21 cellular contexts compared by ENCODE assay signal in the genomic region with DNA sequence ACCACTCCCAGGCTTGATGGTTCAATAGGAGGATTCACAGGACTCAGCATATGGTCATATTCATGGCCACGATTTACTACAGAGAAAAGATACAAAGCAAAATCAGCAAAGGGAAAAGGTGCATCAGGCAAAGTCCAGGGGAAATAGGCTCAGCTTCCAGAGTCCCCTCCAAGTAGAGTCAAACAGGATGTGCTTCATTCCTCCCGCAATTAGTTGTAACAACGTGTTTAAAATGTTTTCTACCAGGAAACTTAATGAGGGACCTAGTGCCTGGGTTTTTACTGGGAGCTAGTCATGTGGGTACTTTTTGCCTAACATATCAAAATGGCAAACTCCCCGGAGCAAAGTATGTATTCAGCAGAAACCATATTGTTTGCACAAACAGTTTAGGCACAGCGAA. TPM values are rescaled to one million over a fixed set of nuclear protein-coding genes. Genes with fewer than 3 reads are reported as not detected.
DNase-seq lines count a peak whose midpoint lies in the region; TF ChIP-seq lines count a peak whose summit lies in the region.
"Had no signal": no experiment of that assay in that cellular context is flagged by ENCODE, and none has a peak within 500 bp of the region (broad histone marks: within the 10 kb centered on the region; RNA-seq: fewer than 3 reads in every experiment).

No MANE protein-coding gene starts in this region.

- CTCF ChIA-PET in A673 (lab: Charles Lee): no interaction called here

- H3K36me3 ChIP-seq in A673 (ENCODE audit: insufficient read depth, low read length, poor library complexity, severe bottlenecking): peaks cover 11% of the 10 kb centered on the region
- H3K36me3 ChIP-seq in adrenal gland (replicated peaks in 1 of 2): peaks cover 0 to 9% of the 10 kb centered on the region in 2 donors
- peaks cover 0 to 64% (median 35%) of the 10 kb centered on the region in 4 donors for H3K36me3 ChIP-seq in stomach
- H3K36me3 ChIP-seq in GM23248 (ENCODE audit: low read depth): no peaks in the 10 kb centered on the region

- no peaks in the 10 kb centered on the region for H3F3A ChIP-seq in GM23248 (ENCODE audit: insufficient read depth)

- TF ChIP-seq EP300 in stomach (IDR thresholded peaks at IDR 0.05): no peak

- peaks cover 14% of the 10 kb centered on the region for H3K4me1 ChIP-seq in A673 (ENCODE audit: insufficient read depth, low read length, poor library complexity, severe bottlenecking)
- peaks cover 23 to 31% of the 10 kb centered on the region in 2 donors for H3K4me1 ChIP-seq in adrenal gland (replicated peaks in 1 of 2)
- peaks cover 4 to 9% (median 6%) of the 10 kb centered on the region in 4 donors for H3K4me1 ChIP-seq in stomach
- no peaks in the 10 kb centered on the region for H3K4me1 ChIP-seq in GM23248 (ENCODE audit: insufficient read depth)

- DNase-seq in NCI-H748 (lab: John Stamatoyannopoulos, UW; ENCODE audit: unreplicated experiment) (peak; percentile 17), NCI-H748 treated with DMSO at 0.1 percent for 48 hours (lab: John Stamatoyannopoulos, UW) (no peak), A673 (ENCODE audit: low spot score) (no peak), adrenal gland (no peak), nephron progenitor cell (no peak), stomach (no peak), GM23248 (no peak)
- DNase-seq in stimulated activated CD4-positive, alpha-beta T cell treated with anti-CD3 and anti-CD28 coated beads, Interleukin-12 subunit alpha, Interleukin-12 subunit beta, amount 100 ng/mL, for 4 hours: no peak
- DNase-seq: ACHN; AML-193; BE2C; CD4-positive, alpha-beta T cell; DMS 273 treated with DMSO at 0.1 percent for 48 hours; DMS79 treated with DMSO at 0.1 percent for 48 hours; GF-D8; H7; HCEC 1CT had no signal

- H3K27ac ChIP-seq in A673 (ENCODE audit: low read depth, low read length, poor library complexity, severe bottlenecking): peak overlapping the region; percentile 23
- peak overlapping the region; percentile 63 to 94 (median 82) for H3K27ac ChIP-seq in adrenal gland
- H3K27ac ChIP-seq in stomach: no peak overlapping the region
- H3K27ac ChIP-seq in GM23248: no peak overlapping the region
- H3K27ac ChIP-seq: 22Rv1; BLaER1 treated with 17β-estradiol and CSF1 and Interleukin-3, amounts not matched to agents 10 nM and 100 nM had no signal

- no peak overlapping the region for H3K9ac ChIP-seq in GM23248
- H3K9ac ChIP-seq: BLaER1 treated with 17β-estradiol and CSF1 and Interleukin-3, amounts not matched to agents 10 nM and 100 nM had no signal

- no peak overlapping the region for H2AFZ ChIP-seq in GM23248

- no TSS peak for BruUV-seq in A673 (replicated peaks; lab: Mats Ljungman, UMichigan)

- H3K9me3 Mint-ChIP-seq in nephron progenitor cell: no peaks in the 10 kb centered on the region
- H3K9me3 Mint-ChIP-seq: CD4-positive, alpha-beta T cell; CD8-positive, alpha-beta memory T cell had no signal

- H3K4me3 ChIP-seq in A673 (ENCODE audit: low read depth, low read length, poor library complexity, severe bottlenecking): no peak overlapping the region
- H3K4me3 ChIP-seq in adrenal gland: no peak overlapping the region
- no peak overlapping the region for H3K4me3 ChIP-seq in stomach
- H3K4me3 ChIP-seq in GM23248: no peak overlapping the region
- H3K4me3 ChIP-seq: BLaER1 treated with 17β-estradiol and CSF1 and Interleukin-3, amounts not matched to agents 10 nM and 100 nM had no signal

- peaks cover 6% of the 10 kb centered on the region for H3K27me3 Mint-ChIP-seq in nephron progenitor cell (ENCODE audit: low read depth, poor library complexity)
- H3K27me3 Mint-ChIP-seq: CD4-positive, alpha-beta T cell had no signal

- H3K27me3 ChIP-seq in A673 (replicated peaks; ENCODE audit: insufficient read depth, low read depth, low read length, poor library complexity) (no peaks in the 10 kb centered on the region), adrenal gland (no peaks in the 10 kb centered on the region), stomach (no peaks in the 10 kb centered on the region), GM23248 (replicated peaks; ENCODE audit: insufficient read depth) (no peaks in the 10 kb centered on the region)
- H3K27me3 ChIP-seq: BE2C; BLaER1 treated with 17β-estradiol and CSF1 and Interleukin-3, amounts not matched to agents 10 nM and 100 nM had no signal

- H3K36me3 Mint-ChIP-seq in nephron progenitor cell (ENCODE audit: low read depth): peaks cover 54% of the 10 kb centered on the region

- TF ChIP-seq POLR2A in adrenal gland (IDR thresholded peaks at IDR 0.05): no peak
- TF ChIP-seq POLR2A in stomach (IDR thresholded peaks at IDR 0.05): no peak

- H3K79me2 ChIP-seq in GM23248 (ENCODE audit: insufficient read depth): no peaks in the 10 kb centered on the region

- H3K27ac Mint-ChIP-seq in nephron progenitor cell: peak overlapping the region; percentile 4
- H3K27ac Mint-ChIP-seq: CD4-positive, alpha-beta T cell had no signal

- H3K9me2 ChIP-seq in GM23248 (ENCODE audit: insufficient read depth): no peaks in the 10 kb centered on the region

- in situ Hi-C loops in GM23248 (cut with MboI): no loop called here

- H3K4me1 Mint-ChIP-seq in nephron progenitor cell: peaks cover 30% of the 10 kb centered on the region
- H3K4me1 Mint-ChIP-seq: CD14-positive monocyte had no signal

- H4K20me1 ChIP-seq in GM23248 (ENCODE audit: insufficient read depth): no peaks in the 10 kb centered on the region

- no peaks in the 10 kb centered on the region for H3K9me3 ChIP-seq in A673 (ENCODE audit: low read depth, low read length, poor library complexity, severe bottlenecking)
- H3K9me3 ChIP-seq in adrenal gland (replicated peaks in 1 of 3): no peaks in the 10 kb centered on the region
- no peaks in the 10 kb centered on the region for H3K9me3 ChIP-seq in stomach
- H3K9me3 ChIP-seq in GM23248 (ENCODE audit: low read depth): no peaks in the 10 kb centered on the region
- H3K9me3 ChIP-seq: BE2C; BLaER1 treated with 17β-estradiol and CSF1 and Interleukin-3, amounts not matched to agents 10 nM and 100 nM had no signal

- intact Hi-C loops in A673 (cut with micrococcal nuclease; ENCODE audit: unreplicated experiment) (no loop called here), adrenal gland (cut with DNase I) (no loop called here), stomach (cut with DNase I; ENCODE audit: low total_unique reads) (no loop called here)

- POLR2A ChIA-PET in A673 (lab: Charles Lee; ENCODE audit: low non-redundant PET): no interaction called here

- 43 to 68% (median 61%) methylated on average over 5 of the region's 5 CpGs for WGBS in adrenal gland, 4 donors
- WGBS in stomach, 5 donors: 73 to 84% (median 78%) methylated on average over 5 of the region's 5 CpGs
- WGBS in GM23248 (ENCODE audit: low coverage in 1 of 2, low lambda C conversion rate in 2 of 2, missing lambda C conversion rate in 2 of 2), 2 experiments: 93 to 94% methylated on average over 5 of the region's 5 CpGs

- no peak for TF ChIP-seq CTCF in A673 (conservative IDR thresholded peaks at IDR 0.05; ENCODE audit: low read depth, low read length)
- TF ChIP-seq CTCF in adrenal gland (IDR thresholded peaks at IDR 0.05): no peak
- TF ChIP-seq CTCF in nephron progenitor cell (IDR thresholded peaks at IDR 0.05): no peak
- no peak for TF ChIP-seq CTCF in stomach (IDR thresholded peaks at IDR 0.05)

- no peak overlapping the region for H3K4me2 ChIP-seq in GM23248 (ENCODE audit: unreplicated experiment)
- H3K4me2 ChIP-seq: BLaER1 treated with 17β-estradiol and CSF1 and Interleukin-3, amounts not matched to agents 10 nM and 100 nM had no signal

- H3K4me3 Mint-ChIP-seq in nephron progenitor cell: no peak overlapping the region
- H3K4me3 Mint-ChIP-seq: CD14-positive monocyte; CD4-positive, alpha-beta T cell; CD8-positive, alpha-beta memory T cell had no signal

RNA-seq across cellular contexts. Expression of a gene that starts 14.9 kb away (rescaled TPM):
- 141 and 162 TPM in 2 replicates for total RNA-seq in A673 (2021)
- 100 to 1,000 TPM; 113 to 263 (median 156) TPM for total RNA-seq in adrenal gland
- 100 to 1,000 TPM in 2 of 3 donors, 10 to 100 TPM in 1; 85.7 to 209 (median 104) TPM for polyA plus RNA-seq in adrenal gland
- 100 to 1,000 TPM in 1 of 5 donors, 10 to 100 TPM in 4; 41.3 to 159 (median 91.7) TPM for total RNA-seq in stomach
- polyA plus RNA-seq in stomach: 10 to 100 TPM; 12.2 to 48.7 (median 29.8) TPM
- 26.5 and 31.9 TPM in 2 replicates for total RNA-seq in GM23248 (2014; rRNA removed; shearing (Covaris generic))
- polyA plus RNA-seq in GM23248 (2016; fragmentation: Nextera tagmentation; extraction: Ambion mirVana): 23.6 and 25.0 TPM in 2 replicates

RNA-seq across cellular contexts. Expression of a gene that starts 17.5 kb away (rescaled TPM):
- total RNA-seq in A673 (2021) (25.9 and 27.4 TPM in 2 replicates), adrenal gland (10 to 100 TPM; 24.9 to 64.4 (median 35.1) TPM), stomach (10 to 100 TPM in 2 of 5 donors, 1 to 10 TPM in 2, not detected in 1; 4.9 to 16.5 (median 12.1) TPM)
- polyA plus RNA-seq in adrenal gland (10 to 100 TPM in 1 of 3 donors, 1 to 10 TPM in 2; 4.9 to 28.0 (median 6.8) TPM), stomach (1 to 10 TPM in 2 of 3 donors, not detected in 1; 1.6 to 2.5 TPM), GM23248 (2016; fragmentation: Nextera tagmentation; extraction: Ambion mirVana) (4.4 and 5.3 TPM in 2 replicates)
- total RNA-seq in GM23248 (2014; rRNA removed; shearing (Covaris generic)): 3.9 and 4.0 TPM in 2 replicates

Comparison
In these comparisons a context has a peak if more than half of its experiments do, and no peak if none do; other contexts are left out.
1. H3K27ac ChIP-seq: peak in A673 (single experiment) and adrenal gland (5 of 5); none in stomach (0 of 5) and GM23248 (single experiment).